Comparison of ENCODE assay signal across 9 cellular contexts in genomic region chr1:155140630-155140953, GRCh38. TPM values are rescaled to one million over a fixed set of nuclear protein-coding genes. Genes with fewer than 3 reads are reported as not detected.
DNase-seq lines count a peak whose midpoint lies in the region; ATAC-seq, FAIRE-seq and TF ChIP-seq lines count a peak whose summit lies in the region.
"Had no signal": no experiment of that assay in that cellular context is flagged by ENCODE, and none has a peak within 500 bp of the region (broad histone marks: within the 10 kb centered on the region; RNA-seq: fewer than 3 reads in every experiment).

No MANE protein-coding gene starts in this region.

- peaks cover 5% of the 10 kb centered on the region for H3K36me3 Mint-ChIP-seq in T-cell

- H3K27ac Mint-ChIP-seq in T-cell: peak overlapping the region; percentile 95 to 98

- H3K4me3 Mint-ChIP-seq in T-cell: peak overlapping the region; percentile 97 to 98 (median 98)

- H3K27me3 Mint-ChIP-seq in T-cell: peaks cover 3 to 4% of the 10 kb centered on the region in 2 donors

- no peak for TF ChIP-seq POLR2A in sigmoid colon (IDR thresholded peaks at IDR 0.05)

- H3K36me3 ChIP-seq in sigmoid colon: peaks cover 0 to 6% (median 0%) of the 10 kb centered on the region in 4 donors

- no peaks in the 10 kb centered on the region for H3K9me3 ChIP-seq in sigmoid colon

- no peak for ATAC-seq in T-cell (replicated peaks in 1 of 4)
- ATAC-seq in GM21717 (IDR thresholded peaks at IDR 0.05; ENCODE audit: unreplicated experiment): no peak
- no peak for ATAC-seq in HG03045 (IDR thresholded peaks at IDR 0.05; ENCODE audit: unreplicated experiment)

- H3K4me1 ChIP-seq in sigmoid colon: peaks cover 0 to 35% (median 28%) of the 10 kb centered on the region in 4 donors

- no peak for FAIRE-seq in frontal cortex (lab: Jason Lieb, UNC)

- H3K4me3 ChIP-seq in GM12875 (ENCODE audit: low read depth, low read length) (peak overlapping the region; percentile 93), fibroblast of pulmonary artery (replicated peaks; ENCODE audit: low read depth, low read length) (peak overlapping the region; percentile 69), sigmoid colon (peak overlapping the region; percentile 68 to 86 (median 76))

- POLR2A ChIA-PET in T-cell (lab: Charles Lee): no interaction called here

- TF ChIP-seq CTCF in GM12875 (IDR thresholded peaks at IDR 0.05; ENCODE audit: borderline replicate concordance, insufficient read depth, low read depth, low read length): no peak
- no peak for TF ChIP-seq CTCF in fibroblast of pulmonary artery (IDR thresholded peaks at IDR 0.05; ENCODE audit: low read length, missing control alignments)
- TF ChIP-seq CTCF in sigmoid colon (IDR thresholded peaks at IDR 0.05): no peak

- CTCF ChIA-PET in T-cell (lab: Charles Lee): interaction anchor here in 1 of 2 donors (0.6 kb wide), 1 partner anchor 702 kb away, joined by 3 read pairs; no protein-coding TSS in a partner anchor

- TF ChIP-seq EP300 in sigmoid colon (IDR thresholded peaks at IDR 0.05): no peak

- no peak for DNase-seq in T-cell
- DNase-seq in fibroblast of pulmonary artery (ENCODE audit: low read depth): no peak
- DNase-seq in sigmoid colon: no peak
- no peak for DNase-seq in frontal cortex (ENCODE audit: low spot score in 2 of 2)
- DNase-seq in islet precursor cell: no peak

- peaks cover 34 to 43% (median 37%) of the 10 kb centered on the region in 3 donors for H3K4me1 Mint-ChIP-seq in T-cell

- H3K9me3 Mint-ChIP-seq in T-cell: no peaks in the 10 kb centered on the region

- H3K27ac ChIP-seq in sigmoid colon: peak overlapping the region; percentile 89 to 90 (median 90)

- intact Hi-C loops in sigmoid colon (cut with DNase I): no loop called here

- no peaks in the 10 kb centered on the region for H3K27me3 ChIP-seq in sigmoid colon

- WGBS in sigmoid colon, 2 donors: 5 to 6% methylated on average over 11 of the region's 11 CpGs

RNA-seq across cellular contexts. Expression of gene DPM3, which starts 0.3 kb away (rescaled TPM):
- total RNA-seq in T-cell (10 to 100 TPM; 26.9 to 70.7 (median 64.5) TPM), sigmoid colon (100 to 1,000 TPM in 3 of 4 donors, 10 to 100 TPM in 1; 29.2 to 144 (median 127) TPM), frontal cortex (15.1 TPM)
- 100 to 1,000 TPM; 143 to 220 (median 196) TPM for polyA plus RNA-seq in sigmoid colon

RNA-seq across cellular contexts. Expression of gene SLC50A1, which starts 4.9 kb away (rescaled TPM):
- total RNA-seq in T-cell: 10 to 100 TPM; 20.7 to 34.9 (median 30.8) TPM
- total RNA-seq in sigmoid colon: 10 to 100 TPM in 3 of 4 donors, 1 to 10 TPM in 1; 8.0 to 21.4 (median 14.0) TPM
- 100 to 1,000 TPM in 1 of 3 donors, 10 to 100 TPM in 2; 46.8 to 151 (median 77.4) TPM for polyA plus RNA-seq in sigmoid colon
- total RNA-seq in frontal cortex: 4.9 TPM

RNA-seq across cellular contexts. Expression of gene EFNA1, which starts 12.9 kb away (rescaled TPM):
- total RNA-seq in T-cell (1 to 10 TPM; 1.6 to 8.4 (median 5.1) TPM), sigmoid colon (10 to 100 TPM; 15.5 to 22.5 (median 16.4) TPM), frontal cortex (4.1 TPM)
- 100 to 1,000 TPM in 1 of 3 donors, 10 to 100 TPM in 2; 34.7 to 112 (median 48.1) TPM for polyA plus RNA-seq in sigmoid colon
- total RNA-seq: T-helper 2 cell treated with Interferon-gamma antibody and Interleukin-4, amounts not matched to agents 100 ng/mL and 5 ng/mL, for 36 hours had no signal

RNA-seq across cellular contexts. Expression of gene KRTCAP2, which starts 32.5 kb away (rescaled TPM):
- total RNA-seq in T-cell (100 to 1,000 TPM in 4 of 5 donors, 10 to 100 TPM in 1; 93.6 to 150 (median 138) TPM), sigmoid colon (100 to 1,000 TPM in 3 of 4 donors, 10 to 100 TPM in 1; 72.9 to 119 (median 110) TPM), frontal cortex (74.6 TPM)
- polyA plus RNA-seq in sigmoid colon: 100 to 1,000 TPM in 2 of 3 donors, 10 to 100 TPM in 1; 74.2 to 245 (median 114) TPM

RNA-seq across cellular contexts. Expression of gene TRIM46, which starts 33.1 kb away (rescaled TPM):
- total RNA-seq in T-cell (10 to 100 TPM in 2 of 5 donors, 1 to 10 TPM in 3; 5.1 to 12.2 (median 9.8) TPM), sigmoid colon (1 to 10 TPM in 1 of 4 donors, under 1 TPM in 3; 0.16 to 3.0 (median 0.52) TPM), frontal cortex (21.2 TPM)
- under 1 TPM in 2 of 3 donors, not detected in 1; 0.60 to 0.92 TPM for polyA plus RNA-seq in sigmoid colon
